ENCODE assay signal across 2 cellular contexts in genomic region chr3:186683996-186684395, GRCh38.
TF ChIP-seq lines count a peak whose summit lies in the region.

No MANE protein-coding gene starts in this region.

TF ChIP-seq in GM23338, 12 proteins besides CTCF, POLR2A, EP300 and RAD21 (continued from another document):
- TF ChIP-seq REST (IDR thresholded peaks at IDR 0.05; ENCODE audit: unreplicated experiment) = no peak
- TF ChIP-seq ZNF331 (CRISPR knock-in tag; IDR thresholded peaks at IDR 0.05; ENCODE audit: low read depth) = no peak
- TF ChIP-seq EZH2phosphoT487 (IDR thresholded peaks at IDR 0.05; ENCODE audit: unreplicated experiment) = no peak
- TF ChIP-seq ZNF462 (CRISPR knock-in tag; IDR thresholded peaks at IDR 0.05) = no peak
- TF ChIP-seq CREB1 (CRISPR knock-in tag; IDR thresholded peaks at IDR 0.05; ENCODE audit: low read depth) = no peak
- TF ChIP-seq ETS1 (IDR thresholded peaks at IDR 0.05) = no peak

TF ChIP-seq in WTC11, 78 proteins besides CTCF, POLR2A, EP300 and RAD21:
- no peak for TF ChIP-seq ZNF425 (CRISPR knock-in tag; conservative IDR thresholded peaks at IDR 0.05)
- no peak for TF ChIP-seq NFYB (CRISPR knock-in tag; conservative IDR thresholded peaks at IDR 0.05; ENCODE audit: low read depth)
- no peak for TF ChIP-seq SP1 (CRISPR knock-in tag; conservative IDR thresholded peaks at IDR 0.05)
- TF ChIP-seq E2F4 (CRISPR knock-in tag; IDR thresholded peaks at IDR 0.05; ENCODE audit: borderline replicate concordance, low read depth) = no peak
- TF ChIP-seq TCF7 (CRISPR knock-in tag; IDR thresholded peaks at IDR 0.05; ENCODE audit: low read depth) = no peak
- TF ChIP-seq MYBL2 (CRISPR knock-in tag; IDR thresholded peaks at IDR 0.05) = no peak
- no peak for TF ChIP-seq RELA (CRISPR knock-in tag; IDR thresholded peaks at IDR 0.05; ENCODE audit: borderline replicate concordance)
TF ChIP-seq in WTC11: peak in this region for 0.
